8 cellular contexts compared by ENCODE assay signal in genomic region chr16:58025351-58026138, GRCh38. TPM values are rescaled to one million over a fixed set of nuclear protein-coding genes. Genes with fewer than 3 reads are reported as not detected.
A peak's percentile ranks its signal among the peaks of the same experiment; 100 is the strongest.
DNase-seq lines count a peak whose midpoint lies in the region; ATAC-seq and TF ChIP-seq lines count a peak whose summit lies in the region.

MMP15 (plus strand) TSS chr16:58025754; CDS start chr16:58026351, 597 bp downstream.

- peak within 1 kb of the TSS; percentile 67 for H3K4me3 ChIP-seq in GM12865 (ENCODE audit: low read depth, low read length)
- peak within 1 kb of the TSS; percentile 71 for H3K4me3 ChIP-seq in mesodermal cell (ENCODE audit: extremely low read depth, insufficient read depth, low read length, poor library complexity, severe bottlenecking)

- H3K9me3 ChIP-seq in mesodermal cell (ENCODE audit: control insufficient read depth, low read length) = no peaks in the 10 kb centered on the region

- DNase-seq in GM12865 (ENCODE audit: low read depth) = peak; percentile 71
- DNase-seq in NCI-H526 treated with DMSO at 0.1 percent for 48 hours (lab: John Stamatoyannopoulos, UW) = peak; percentile 71
- DNase-seq in activated CD8-positive, alpha-beta memory T cell treated with anti-CD3 and anti-CD28 coated beads, Interleukin-2, amount 10 ng/mL, durations not matched to agents 7 days and 5 days = peak; percentile 73
- peak; percentile 80 for DNase-seq in endothelial cell (ENCODE audit: low spot score)
- DNase-seq in stimulated activated CD8-positive, alpha-beta memory T cell treated with anti-CD3 and anti-CD28 coated beads, Interleukin-15, amount 100 ng/mL, for 4 hours (ENCODE audit: low read depth in 2 of 2) = peak; percentile 32 to 46

- H3K27ac Mint-ChIP-seq in activated CD8-positive, alpha-beta memory T cell treated with anti-CD3 and anti-CD28 coated beads, Interleukin-2, amount 10 ng/mL, durations not matched to agents 7 days and 5 days = peak within 1 kb of the TSS; percentile 67
- peak within 1 kb of the TSS; percentile 74 for H3K27ac Mint-ChIP-seq in endothelial cell (ENCODE audit: unreplicated experiment)

- WGBS in mesodermal cell (ENCODE audit: insufficient coverage in 2 of 2), 2 experiments = 0% methylated on average over 48 to 72 of the region's 90 CpGs

- peaks cover 19% of the 10 kb centered on the region for H3K27me3 Mint-ChIP-seq in activated CD8-positive, alpha-beta memory T cell treated with anti-CD3 and anti-CD28 coated beads, Interleukin-2, amount 10 ng/mL, durations not matched to agents 7 days and 5 days
- H3K27me3 Mint-ChIP-seq in endothelial cell (ENCODE audit: unreplicated experiment) = peaks cover 29% of the 10 kb centered on the region

- H3K36me3 Mint-ChIP-seq in activated CD8-positive, alpha-beta memory T cell treated with anti-CD3 and anti-CD28 coated beads, Interleukin-2, amount 10 ng/mL, durations not matched to agents 7 days and 5 days = peaks cover 1% of the 10 kb centered on the region
- peaks cover 8% of the 10 kb centered on the region for H3K36me3 Mint-ChIP-seq in endothelial cell (ENCODE audit: low read depth, unreplicated experiment)

- no peak within 1 kb of the TSS for H3K27ac ChIP-seq in mesodermal cell (ENCODE audit: low read depth, low read length, severe bottlenecking)

- H3K4me1 ChIP-seq in mesodermal cell (ENCODE audit: control insufficient read depth, insufficient read depth, low read length, poor library complexity, severe bottlenecking) = peaks cover 44% of the 10 kb centered on the region

- peaks cover 13% of the 10 kb centered on the region for H3K4me1 Mint-ChIP-seq in activated CD8-positive, alpha-beta memory T cell treated with anti-CD3 and anti-CD28 coated beads, Interleukin-2, amount 10 ng/mL, durations not matched to agents 7 days and 5 days
- H3K4me1 Mint-ChIP-seq in endothelial cell (ENCODE audit: unreplicated experiment) = peaks cover 44% of the 10 kb centered on the region

- peaks cover 18% of the 10 kb centered on the region for H3K36me3 ChIP-seq in mesodermal cell (ENCODE audit: control insufficient read depth, insufficient read depth, low read length)

- CTCF ChIA-PET in activated CD8-positive, alpha-beta memory T cell treated with anti-CD3 and anti-CD28 coated beads, Interleukin-2, amount 10 ng/mL, durations not matched to agents 7 days and 5 days (lab: Charles Lee) = interaction anchor here (0.7 to 4.4 kb wide), 12 partner anchors 9 to 215 kb away, joined by 3 to 20 read pairs (median 3); partner anchors contain the start of gene CFAP20

- peak within 1 kb of the TSS; percentile 77 for H3K4me3 Mint-ChIP-seq in activated CD8-positive, alpha-beta memory T cell treated with anti-CD3 and anti-CD28 coated beads, Interleukin-2, amount 10 ng/mL, durations not matched to agents 7 days and 5 days
- H3K4me3 Mint-ChIP-seq in endothelial cell (ENCODE audit: unreplicated experiment) = peak within 1 kb of the TSS; percentile 91

- ATAC-seq in HG02884 (IDR thresholded peaks at IDR 0.05; ENCODE audit: unreplicated experiment) (peak; percentile 51), GM18873 (IDR thresholded peaks at IDR 0.05; ENCODE audit: low FRiP score, unreplicated experiment) (no peak)
- ATAC-seq in activated CD8-positive, alpha-beta memory T cell treated with anti-CD3 and anti-CD28 coated beads, Interleukin-2, amount 10 ng/mL, durations not matched to agents 7 days and 5 days = peak; percentile 77

- H3K9me3 Mint-ChIP-seq in activated CD8-positive, alpha-beta memory T cell treated with anti-CD3 and anti-CD28 coated beads, Interleukin-2, amount 10 ng/mL, durations not matched to agents 7 days and 5 days (ENCODE audit: low read depth) = no peaks in the 10 kb centered on the region
- H3K9me3 Mint-ChIP-seq in endothelial cell (ENCODE audit: unreplicated experiment) = no peaks in the 10 kb centered on the region

- no peak for TF ChIP-seq CTCF in GM12865 (IDR thresholded peaks at IDR 0.05; ENCODE audit: insufficient read depth, low read depth, low read length, missing control alignments)
- peak; percentile 15 for TF ChIP-seq CTCF in endothelial cell (IDR thresholded peaks at IDR 0.05; ENCODE audit: unreplicated experiment)

RNA-seq across cellular contexts. Expression of gene MMP15, which starts in this region (rescaled TPM):
- total RNA-seq in activated CD8-positive, alpha-beta memory T cell treated with anti-CD3 and anti-CD28 coated beads, Interleukin-2, amount 10 ng/mL, durations not matched to agents 7 days and 5 days = 1 to 10 TPM in 1 of 2 experiments, under 1 TPM in 1; 0.75 to 1.1 TPM
- total RNA-seq in endothelial cell (ENCODE audit: unreplicated experiment) = 97.8 TPM
- polyA plus RNA-seq in mesodermal cell (2013, experiment 1 of 2) = 43.4 TPM
- 37.4 TPM for polyA plus RNA-seq in mesodermal cell (2013, experiment 2 of 2)

Comparison
In these comparisons a context has a peak if more than half of its experiments do, and no peak if none do; other contexts are left out.
1. RNA of gene MMP15 (total RNA-seq): 97.8 TPM in endothelial cell (single experiment); 0.75 to 1.1 TPM in activated CD8-positive, alpha-beta memory T cell treated with anti-CD3 and anti-CD28 coated beads, Interleukin-2, amount 10 ng/mL, durations not matched to agents 7 days and 5 days; every median in the first group is over 10 times any median in the second.
2. Peak in every context shown above with its lines, with median percentiles within 50 percentile points of each other: DNase-seq.